Comparison of ENCODE assay signal across 8 cellular contexts in genomic region chr9:78236511-78236950, GRCh38. TPM values are rescaled to one million over a fixed set of nuclear protein-coding genes. Genes with fewer than 3 reads are reported as not detected.
DNase-seq lines count a peak whose midpoint lies in the region; ATAC-seq, FAIRE-seq and TF ChIP-seq lines count a peak whose summit lies in the region.

No MANE protein-coding gene starts in this region.

- H2AFZ ChIP-seq in KMS-11 (ENCODE audit: low read depth), result peak overlapping the region; percentile 99
- peak overlapping the region; percentile 94 for H2AFZ ChIP-seq in astrocyte (ENCODE audit: low read depth, low read length)

- H3K9me3 ChIP-seq in astrocyte (ENCODE audit: insufficient read depth, low read depth, low read length) (no peaks in the 10 kb centered on the region), kidney (ENCODE audit: control insufficient read depth in 1 of 2, low read length in 2 of 2) (no peaks in the 10 kb centered on the region), suprapubic skin (no peaks in the 10 kb centered on the region)

- intact Hi-C loops in kidney (cut with DNase I), result no loop called here

- peak overlapping the region; percentile 96 for H3K4me3 Mint-ChIP-seq in astrocyte (ENCODE audit: unreplicated experiment)

- 13% methylated on average over 11 of the region's 13 CpGs for WGBS in suprapubic skin

- H3K36me3 ChIP-seq in KMS-11 (ENCODE audit: insufficient read depth) (no peaks in the 10 kb centered on the region), astrocyte (ENCODE audit: insufficient read depth, low read length) (no peaks in the 10 kb centered on the region), kidney (ENCODE audit: control insufficient read depth in 1 of 2, insufficient read depth in 2 of 2, low read length in 2 of 2) (no peaks in the 10 kb centered on the region), suprapubic skin (peaks cover 10% of the 10 kb centered on the region)

- H3K4me1 Mint-ChIP-seq in astrocyte (ENCODE audit: low read depth, unreplicated experiment), result no peaks in the 10 kb centered on the region

- H3K4me3 ChIP-seq in KMS-11 (IDR thresholded peaks at IDR 0.05; ENCODE audit: insufficient read depth, low read depth, low read length) (no peak overlapping the region), astrocyte (ENCODE audit: insufficient read depth, low read depth, low read length) (peak overlapping the region; percentile 72), kidney (ENCODE audit: low read length in 2 of 2) (peak overlapping the region; percentile 81 to 91), suprapubic skin (peak overlapping the region; percentile 88)

- H3K9ac ChIP-seq in KMS-11, result peak overlapping the region; percentile 78
- peak overlapping the region; percentile 92 for H3K9ac ChIP-seq in astrocyte (ENCODE audit: low read length)
- peak overlapping the region; percentile 49 to 72 for H3K9ac ChIP-seq in kidney (ENCODE audit: low read length in 2 of 2)

- peak overlapping the region; percentile 5 for H3K27ac Mint-ChIP-seq in astrocyte (ENCODE audit: unreplicated experiment)

- no peak for TF ChIP-seq POLR2A in suprapubic skin (IDR thresholded peaks at IDR 0.05)

- peak overlapping the region; percentile 31 for H3K4me2 ChIP-seq in KMS-11
- H3K4me2 ChIP-seq in astrocyte (ENCODE audit: low read length), result peak overlapping the region; percentile 85

- H3K27ac ChIP-seq in KMS-11 (peak overlapping the region; percentile 63), astrocyte (ENCODE audit: low read depth, low read length) (peak overlapping the region; percentile 83), kidney (ENCODE audit: low read depth in 2 of 2, low read length in 2 of 2) (peak overlapping the region in 1 of 2 donors; percentile 74), suprapubic skin (peak overlapping the region; percentile 42)

- no peak for TF ChIP-seq CTCF in GM10266 (IDR thresholded peaks at IDR 0.05; ENCODE audit: control insufficient read depth, insufficient read depth, low read depth, missing control alignments)
- no peak for TF ChIP-seq CTCF in KMS-11 (conservative IDR thresholded peaks at IDR 0.05; ENCODE audit: low read depth, low read length)
- TF ChIP-seq CTCF in astrocyte (IDR thresholded peaks at IDR 0.05; ENCODE audit: insufficient read depth, low read depth, low read length), result no peak
- TF ChIP-seq CTCF in kidney (IDR thresholded peaks at IDR 0.05; ENCODE audit: borderline replicate concordance, extremely low read depth, insufficient read depth), result no peak
- TF ChIP-seq CTCF in suprapubic skin (IDR thresholded peaks at IDR 0.05), result no peak

- H3K79me2 ChIP-seq in KMS-11 (ENCODE audit: insufficient read depth, low read depth), result peaks cover 11% of the 10 kb centered on the region; the same call in 1 of the 2 replicates
- H3K79me2 ChIP-seq in astrocyte (ENCODE audit: insufficient read depth, low read length), result peaks cover 26% of the 10 kb centered on the region

- H3K4me1 ChIP-seq in KMS-11 (ENCODE audit: low read depth, poor library complexity, severe bottlenecking) (peaks cover 16% of the 10 kb centered on the region), astrocyte (ENCODE audit: insufficient read depth, low read length) (peaks cover 5% of the 10 kb centered on the region), kidney (ENCODE audit: control insufficient read depth in 1 of 2, insufficient read depth in 1 of 2, low read depth in 1 of 2, low read length in 2 of 2) (peaks cover 0 to 5% of the 10 kb centered on the region in 2 donors), suprapubic skin (peaks cover 17% of the 10 kb centered on the region)

- DNase-seq in GM10266 (ENCODE audit: extremely low spot score), result peak; percentile 25
- DNase-seq in astrocyte (ENCODE audit: low read depth), result no peak
- no peak for DNase-seq in kidney
- DNase-seq in suprapubic skin (ENCODE audit: low spot score in 2 of 2), result peak in 1 of 2 donors; percentile 72
- no peak for DNase-seq in putamen (ENCODE audit: low spot score)
- DNase-seq in AG20443 (ENCODE audit: low spot score), result no peak

- no peaks in the 10 kb centered on the region for H3K27me3 Mint-ChIP-seq in astrocyte (ENCODE audit: low read depth, unreplicated experiment)

- no peaks in the 10 kb centered on the region for H3K27me3 ChIP-seq in KMS-11 (ENCODE audit: insufficient read depth, low read depth)
- H3K27me3 ChIP-seq in astrocyte (ENCODE audit: insufficient read depth, low read length), result no peaks in the 10 kb centered on the region
- no peaks in the 10 kb centered on the region for H3K27me3 ChIP-seq in suprapubic skin

- H3K9me3 Mint-ChIP-seq in astrocyte (ENCODE audit: unreplicated experiment), result no peaks in the 10 kb centered on the region

- peak; percentile 15 for ATAC-seq in GM21576 (IDR thresholded peaks at IDR 0.05; ENCODE audit: unreplicated experiment)

- no peak for FAIRE-seq in astrocyte (lab: Jason Lieb, UNC)
- FAIRE-seq in kidney (lab: Jason Lieb, UNC), result no peak

- H4K20me1 ChIP-seq in KMS-11 (ENCODE audit: insufficient read depth) (no peaks in the 10 kb centered on the region), astrocyte (ENCODE audit: insufficient read depth, low read length) (peaks cover 8% of the 10 kb centered on the region)

- H3K36me3 Mint-ChIP-seq in astrocyte (ENCODE audit: low read depth, unreplicated experiment), result peaks cover 3% of the 10 kb centered on the region

- no peak for TF ChIP-seq EP300 in suprapubic skin (IDR thresholded peaks at IDR 0.05)

RNA-seq across cellular contexts. Expression of gene CEP78, which starts 0.7 kb away (rescaled TPM):
- total RNA-seq in astrocyte (20.1 and 21.5 TPM in 2 replicates), kidney (8.9 TPM), suprapubic skin (10 to 100 TPM in 3 of 4 donors, 1 to 10 TPM in 1; 8.7 to 15.0 (median 11.7) TPM)
- polyA plus RNA-seq in kidney (ENCODE audit: insufficient read depth, low read depth, low replicate concordance), result 7.5 TPM
